Comparison of ENCODE assay signal across 29 cellular contexts in the genomic region with DNA sequence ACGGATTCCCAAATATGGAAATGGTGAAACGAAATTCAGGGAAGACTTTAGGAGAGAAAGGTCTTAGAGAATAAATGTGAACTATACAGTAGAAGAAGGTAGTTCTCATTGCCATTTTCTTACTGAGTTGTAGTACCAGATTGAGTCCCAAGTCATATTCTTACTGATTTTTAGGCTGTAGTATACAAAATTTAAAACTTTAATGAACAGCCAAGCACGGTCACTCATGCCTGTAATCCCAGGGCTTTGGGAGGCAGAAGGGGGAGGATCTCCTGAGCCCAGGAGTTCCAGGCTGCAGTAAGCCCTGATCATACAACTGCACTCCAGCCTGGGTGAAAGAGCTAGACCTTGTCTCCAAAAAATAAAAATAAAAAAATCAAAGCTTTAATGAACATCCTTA.
"Had no signal": no experiment of that assay in that cellular context is flagged by ENCODE, and none has a peak within 500 bp of the region (broad histone marks: within the 10 kb centered on the region; RNA-seq: fewer than 3 reads in every experiment).

No MANE protein-coding gene starts in this region.

- H3K27ac Mint-ChIP-seq: activated CD4-positive, alpha-beta T cell treated with anti-CD3 and anti-CD28 coated beads, Interleukin-2, amount 10 ng/mL, durations not matched to agents 24 days and 14 days; activated CD8-positive, alpha-beta T cell treated with anti-CD3 and anti-CD28 coated beads, Interleukin-2, amount 10 ng/mL, durations not matched to agents 7 days and 5 days; activated naive CD8-positive, alpha-beta T cell treated with anti-CD3 and anti-CD28 coated beads for 36 hours; activated T-helper 17 cell treated with anti-CD3 and anti-CD28 coated beads, Interleukin-2, amount 50 U/mL, for 72 hours had no signal

- H3K4me3 Mint-ChIP-seq: activated CD4-positive, alpha-beta T cell treated with anti-CD3 and anti-CD28 coated beads, Interleukin-2, amount 10 ng/mL, durations not matched to agents 24 days and 14 days; activated CD8-positive, alpha-beta T cell treated with anti-CD3 and anti-CD28 coated beads, Interleukin-2, amount 10 ng/mL, durations not matched to agents 7 days and 5 days; activated naive CD8-positive, alpha-beta T cell treated with anti-CD3 and anti-CD28 coated beads for 36 hours had no signal

- H3K27me3 Mint-ChIP-seq: activated CD4-positive, alpha-beta T cell treated with anti-CD3 and anti-CD28 coated beads, Interleukin-2, amount 10 ng/mL, durations not matched to agents 24 days and 14 days; activated naive CD8-positive, alpha-beta T cell treated with anti-CD3 and anti-CD28 coated beads for 36 hours; activated T-helper 17 cell treated with anti-CD3 and anti-CD28 coated beads, Interleukin-2, amount 50 U/mL, for 72 hours had no signal

- H3K9me3 ChIP-seq: SJCRH30 had no signal

- H3K27ac ChIP-seq: SJCRH30, SK-N-MC had no signal

- H3K36me3 ChIP-seq: SJCRH30 had no signal

- DNase-seq: activated CD4-positive, alpha-beta T cell treated with anti-CD3 and anti-CD28 coated beads, Interleukin-2, amount 10 ng/mL, durations not matched to agents 24 days and 14 days; activated CD4-positive, alpha-beta T cell treated with anti-CD3 and anti-CD28 coated beads, Interleukin-2, amount 50 U/mL, for 4 hours; activated CD8-positive, alpha-beta T cell treated with anti-CD3 and anti-CD28 coated beads, Interleukin-2, amount 10 ng/mL, durations not matched to agents 7 days and 5 days; activated effector memory CD4-positive, alpha-beta T cell treated with anti-CD3 and anti-CD28 coated beads, Interleukin-2, amount 50 U/mL, for 16 hours; activated naive CD4-positive, alpha-beta T cell; activated naive CD4-positive, alpha-beta T cell treated with anti-CD3 and anti-CD28 coated beads, Interleukin-2, amount 50 U/mL, for 16 hours; activated naive CD8-positive, alpha-beta T cell treated with anti-CD3 and anti-CD28 coated beads for 36 hours; activated T-cell treated with anti-CD3 and anti-CD28 coated beads for 4 hours; activated T-cell treated with anti-CD3 and anti-CD28 coated beads, Interleukin-2, amount 50 U/mL, for 48 hours; amniotic stem cell; aorta; cerebellar nuclear complex; MM.1S; MV-4-11; NCI-H1092 treated with DMSO at 0.1 percent for 48 hours; NCI-H1417; NCI-H187 treated with DMSO at 0.1 percent for 48 hours; NCI-H2081; NCI-H2171 treated with DMSO at 0.1 percent for 48 hours; NCI-H2227 treated with DMSO at 0.1 percent for 48 hours; NCI-H446; NCI-H510A treated with DMSO at 0.1 percent for 48 hours; NCI-H774; SHP77; SJCRH30; T-helper 2 cell; T-helper 9 cell had no signal

- H3K4me3 ChIP-seq: SJCRH30, SK-N-MC had no signal

- H3K9me3 Mint-ChIP-seq: activated CD4-positive, alpha-beta T cell treated with anti-CD3 and anti-CD28 coated beads, Interleukin-2, amount 10 ng/mL, durations not matched to agents 24 days and 14 days; activated naive CD8-positive, alpha-beta T cell treated with anti-CD3 and anti-CD28 coated beads for 36 hours; activated T-helper 17 cell treated with anti-CD3 and anti-CD28 coated beads, Interleukin-2, amount 50 U/mL, for 72 hours had no signal

- H3K27me3 ChIP-seq: SJCRH30 had no signal
